In genomic region chr1:243542726-243543415, GRCh38 we compare ENCODE assay signal across 15 cellular contexts.
"Had no signal": no experiment of that assay in that cellular context is flagged by ENCODE, and none has a peak within 500 bp of the region (broad histone marks: within the 10 kb centered on the region; RNA-seq: fewer than 3 reads in every experiment).

No MANE protein-coding gene starts in this region.

- H3K4me3 Mint-ChIP-seq: activated CD4-positive, alpha-beta memory T cell treated with anti-CD3 and anti-CD28 coated beads for 36 hours; activated naive CD8-positive, alpha-beta T cell; brain; neural crest cell had no signal

- H3K27me3 ChIP-seq: upper lobe of left lung had no signal

- H3K27me3 Mint-ChIP-seq: activated CD4-positive, alpha-beta memory T cell treated with anti-CD3 and anti-CD28 coated beads for 36 hours; activated naive CD8-positive, alpha-beta T cell; brain had no signal

- H3K4me1 ChIP-seq: upper lobe of left lung had no signal

- DNase-seq: activated CD4-positive, alpha-beta memory T cell treated with anti-CD3 and anti-CD28 coated beads for 36 hours; activated gamma-delta T cell; activated T-cell treated with anti-CD3 and anti-CD28 coated beads, Interleukin-2, amount 50 U/mL, for 48 hours; amygdala; cerebellar nuclear complex; islet precursor cell; stimulated activated CD4-positive, alpha-beta T cell treated with anti-CD3 and anti-CD28 coated beads, Interleukin-2, amount 100 ng/mL, for 48 hours; stimulated activated naive CD4-positive, alpha-beta T cell treated with Interleukin-2 at 50 U/mL for 16 hours; T-helper 9 cell; upper lobe of left lung had no signal

- H3K4me1 Mint-ChIP-seq: brain, neural crest cell had no signal

- H3K4me3 ChIP-seq: upper lobe of left lung had no signal

- ATAC-seq: esophagus mucosa, left lobe of liver had no signal

- H3K9me3 Mint-ChIP-seq: activated CD4-positive, alpha-beta memory T cell treated with anti-CD3 and anti-CD28 coated beads for 36 hours; neural crest cell had no signal

- H3K27ac ChIP-seq: upper lobe of left lung had no signal

- H3K27ac Mint-ChIP-seq: activated CD4-positive, alpha-beta memory T cell treated with anti-CD3 and anti-CD28 coated beads for 36 hours; activated naive CD8-positive, alpha-beta T cell had no signal

- H3K9me3 ChIP-seq: upper lobe of left lung had no signal
